In genomic region chr19:47609885-47610545, GRCh38 we compare ENCODE assay signal across 9 cellular contexts. TPM values are rescaled to one million over a fixed set of nuclear protein-coding genes. Genes with fewer than 3 reads are reported as not detected.
DNase-seq lines count a peak whose midpoint lies in the region; ATAC-seq, FAIRE-seq and TF ChIP-seq lines count a peak whose summit lies in the region.
"Had no signal": no experiment of that assay in that cellular context is flagged by ENCODE, and none has a peak within 500 bp of the region (broad histone marks: within the 10 kb centered on the region; RNA-seq: fewer than 3 reads in every experiment).

No MANE protein-coding gene starts in this region.

- no peaks in the 10 kb centered on the region for H3K9me3 ChIP-seq in cardiac muscle cell (ENCODE audit: low read depth)
- H3K9me3 ChIP-seq in parathyroid adenoma (ENCODE audit: control insufficient read depth, low read length): no peaks in the 10 kb centered on the region
- no peaks in the 10 kb centered on the region for H3K9me3 ChIP-seq in aorta (ENCODE audit: control insufficient read depth, low read length)

- H3K27ac ChIP-seq in cardiac muscle cell (peak overlapping the region; percentile 97), parathyroid adenoma (peak overlapping the region; percentile 79), aorta (ENCODE audit: low read depth in 1 of 2, low read length in 2 of 2) (peak overlapping the region in 1 of 2 donors; percentile 17)

- peak overlapping the region; percentile 88 for H3K9ac ChIP-seq in parathyroid adenoma

- intact Hi-C loops in aorta (cut with DNase I): loop anchor here (5.0 to 10.0 kb wide), 4 partner anchors 55 to 98 kb away; partner anchors contain the start of gene NAPA (in 1 of the 2)

- WGBS in aorta, 2 donors: 0% methylated on average over 47 to 49 of the region's 49 CpGs

- H3K4me3 Mint-ChIP-seq in activated naive CD8-positive, alpha-beta T cell treated with anti-CD3 and anti-CD28 coated beads for 36 hours: peak overlapping the region; percentile 76

- H3K27me3 ChIP-seq in cardiac muscle cell (no peaks in the 10 kb centered on the region), parathyroid adenoma (ENCODE audit: control insufficient read depth, insufficient read depth, low read length) (no peaks in the 10 kb centered on the region), aorta (ENCODE audit: control insufficient read depth in 1 of 2, insufficient read depth in 2 of 2, low read length in 1 of 2) (no peaks in the 10 kb centered on the region)

- H3K4me3 ChIP-seq in cardiac muscle cell (peak overlapping the region; percentile 91), parathyroid adenoma (ENCODE audit: low read depth, low read length) (peak overlapping the region; percentile 69), aorta (ENCODE audit: low read length in 2 of 2) (peak overlapping the region; percentile 96 to 98)

- H3K4me1 Mint-ChIP-seq in activated naive CD8-positive, alpha-beta T cell treated with anti-CD3 and anti-CD28 coated beads for 36 hours: peaks cover 21% of the 10 kb centered on the region

- FAIRE-seq in RCC 7860 (lab: Jason Lieb, UNC): no peak
- FAIRE-seq: G401.6 had no signal

- peaks cover 41% of the 10 kb centered on the region for H3K79me2 ChIP-seq in parathyroid adenoma

- no peak for TF ChIP-seq CTCF in cardiac muscle cell (IDR thresholded peaks at IDR 0.05; ENCODE audit: low read depth, low read length)
- TF ChIP-seq CTCF in parathyroid adenoma (IDR thresholded peaks at IDR 0.05): no peak

- no peaks in the 10 kb centered on the region for H3K9me3 Mint-ChIP-seq in activated naive CD8-positive, alpha-beta T cell treated with anti-CD3 and anti-CD28 coated beads for 36 hours

- no peaks in the 10 kb centered on the region for H3K27me3 Mint-ChIP-seq in activated naive CD8-positive, alpha-beta T cell treated with anti-CD3 and anti-CD28 coated beads for 36 hours

- H3K36me3 ChIP-seq in cardiac muscle cell (no peaks in the 10 kb centered on the region), parathyroid adenoma (ENCODE audit: control insufficient read depth, insufficient read depth, low read length) (no peaks in the 10 kb centered on the region), aorta (ENCODE audit: control insufficient read depth in 1 of 2, insufficient read depth in 2 of 2, low read length in 1 of 2) (no peaks in the 10 kb centered on the region)

- DNase-seq in NCI-H2029 treated with DMSO at 0.1 percent for 48 hours (lab: John Stamatoyannopoulos, UW) (peak; percentile 28), NCI-H2029 (lab: John Stamatoyannopoulos, UW) (no peak), RCC 7860 (ENCODE audit: low spot score) (peak; percentile 41), cardiac muscle cell (ENCODE audit: low read depth in 1 of 2, low spot score in 1 of 2) (peak; percentile 64 to 66), aorta (peak; percentile 66 to 83)
- DNase-seq in activated naive CD8-positive, alpha-beta T cell treated with anti-CD3 and anti-CD28 coated beads for 36 hours: peak; percentile 60

- H3K27ac Mint-ChIP-seq in activated naive CD8-positive, alpha-beta T cell treated with anti-CD3 and anti-CD28 coated beads for 36 hours: peak overlapping the region; percentile 73

- peaks cover 4% of the 10 kb centered on the region for H3K4me1 ChIP-seq in cardiac muscle cell (ENCODE audit: low read depth)
- no peaks in the 10 kb centered on the region for H3K4me1 ChIP-seq in parathyroid adenoma
- H3K4me1 ChIP-seq in aorta (ENCODE audit: control insufficient read depth in 1 of 2, insufficient read depth in 2 of 2, low read length in 2 of 2): no peaks in the 10 kb centered on the region

- peak overlapping the region; percentile 77 for H3K4me2 ChIP-seq in parathyroid adenoma (ENCODE audit: low read length)

- H2AFZ ChIP-seq in parathyroid adenoma: peak overlapping the region; percentile 56

- ATAC-seq in aorta (ENCODE audit: low FRiP score) (peak; percentile 34), HG03135 (IDR thresholded peaks at IDR 0.05; ENCODE audit: unreplicated experiment) (no peak)

- H3K36me3 Mint-ChIP-seq in activated naive CD8-positive, alpha-beta T cell treated with anti-CD3 and anti-CD28 coated beads for 36 hours: peaks cover 12% of the 10 kb centered on the region

RNA-seq across cellular contexts. Expression of gene BICRA, which starts 1.1 kb away (rescaled TPM):
- 10 to 100 TPM in 1 of 2 experiments, 1 to 10 TPM in 1; 8.9 to 10.2 TPM for total RNA-seq in activated naive CD8-positive, alpha-beta T cell treated with anti-CD3 and anti-CD28 coated beads for 36 hours
- total RNA-seq in cardiac muscle cell (7.8 and 13.5 TPM in 2 replicates), aorta (10 to 100 TPM; 12.3 to 17.9 TPM)
- polyA plus RNA-seq in cardiac muscle cell (3.0 and 5.0 TPM in 2 replicates), aorta (10 to 100 TPM in 1 of 2 donors, under 1 TPM in 1; 0.88 to 12.3 TPM)

RNA-seq across cellular contexts. Expression of gene ZNF541, which starts 37.1 kb away (rescaled TPM):
- total RNA-seq in activated naive CD8-positive, alpha-beta T cell treated with anti-CD3 and anti-CD28 coated beads for 36 hours: under 1 TPM; 0.19 to 0.22 TPM
- total RNA-seq in cardiac muscle cell: 0.49 TPM in 1 of 2 replicates, not detected in the other
- not detected in 2 replicates for polyA plus RNA-seq in cardiac muscle cell
- total RNA-seq in aorta: under 1 TPM; 0.13 to 0.30 TPM
- polyA plus RNA-seq in aorta: under 1 TPM in 1 of 2 donors, not detected in 1; 0.38 TPM
